Comparison of ENCODE assay signal across 13 cellular contexts in genomic region chr16:27759947-27760844, GRCh38.
DNase-seq lines count a peak whose midpoint lies in the region; ATAC-seq and TF ChIP-seq lines count a peak whose summit lies in the region.
"Had no signal": no experiment of that assay in that cellular context is flagged by ENCODE, and none has a peak within 500 bp of the region (broad histone marks: within the 10 kb centered on the region; RNA-seq: fewer than 3 reads in every experiment).

No MANE protein-coding gene starts in this region.

- peaks cover 9% of the 10 kb centered on the region in 2 experiments; a peak in 3 of 5 replicates for H3K9me3 Mint-ChIP-seq in H9

- no peak overlapping the region for H2AFZ ChIP-seq in H9 (ENCODE audit: low read length)

- peaks cover 15 to 17% of the 10 kb centered on the region in 2 experiments for H3K4me1 Mint-ChIP-seq in H9

- H3K79me1 ChIP-seq in H9 (ENCODE audit: insufficient read depth, low read depth, low read length, poor library complexity, severe bottlenecking): no peaks in the 10 kb centered on the region

- TF ChIP-seq CTCF in lower lobe of right lung (IDR thresholded peaks at IDR 0.05) (no peak), H9 (conservative IDR thresholded peaks at IDR 0.05) (no peak)

- H3K27me3 ChIP-seq in lower lobe of right lung (ENCODE audit: low read depth) (no peaks in the 10 kb centered on the region), H9 (ENCODE audit: insufficient read depth, low read length) (no peaks in the 10 kb centered on the region)
- H3K27me3 ChIP-seq: spleen had no signal

- peaks cover 25% of the 10 kb centered on the region for H3K36me3 ChIP-seq in lower lobe of right lung

- H4K20me1 ChIP-seq in H9 (ENCODE audit: control insufficient read depth, insufficient read depth, insufficient read length): no peaks in the 10 kb centered on the region

- peaks cover 12 to 16% (median 14%) of the 10 kb centered on the region in 3 experiments; a peak in 6 of 7 replicates for H3K36me3 Mint-ChIP-seq in H9 (ENCODE audit: insufficient read depth in 1 of 3, low read depth in 3 of 3)

- H3K18ac ChIP-seq in H9 (ENCODE audit: insufficient read length, low read depth, low read length): no peak overlapping the region

- no CpG with 5 or more reads among the region's 13 CpGs for WGBS in H9 (ENCODE audit: extremely low coverage, insufficient read length, low lambda C conversion rate)

- H2BK12ac ChIP-seq in H9 (ENCODE audit: insufficient read length, low read depth, low read length): no peak overlapping the region

- no peak overlapping the region for H3K4ac ChIP-seq in H9 (ENCODE audit: low read depth, low read length)

- no peak overlapping the region for H2BK20ac ChIP-seq in H9 (ENCODE audit: low read depth, low read length, poor library complexity, severe bottlenecking)

- H3K9me3 ChIP-seq in lower lobe of right lung (no peaks in the 10 kb centered on the region), H9 (ENCODE audit: control insufficient read depth, low read depth, low read length) (no peaks in the 10 kb centered on the region)

- no peaks in the 10 kb centered on the region; the same call in 1 of the 2 replicates for H3K27me3 Mint-ChIP-seq in H9 (ENCODE audit: low read depth)

- 0 out of 7 replicates have a peak overlapping the region, but pooled peaks of 1 of the 3 experiments have one; percentile 22 for H3K27ac Mint-ChIP-seq in H9

- H2BK15ac ChIP-seq in H9 (ENCODE audit: low read depth, low read length): no peak overlapping the region

- H3K27ac ChIP-seq in lower lobe of right lung: no peak overlapping the region
- no peak overlapping the region for H3K27ac ChIP-seq in H9 (ENCODE audit: insufficient read length, low read depth, low read length)
- H3K27ac ChIP-seq: spleen, WERI-Rb-1 had no signal

- intact Hi-C loops in lower lobe of right lung (cut with DNase I): no loop called here

- H3K4me3 ChIP-seq in lower lobe of right lung: no peak overlapping the region
- H3K4me3 ChIP-seq: spleen had no signal

- no peak overlapping the region for H2BK120ac ChIP-seq in H9 (ENCODE audit: low read depth, low read length, poor library complexity, severe bottlenecking)

- H3K23me2 ChIP-seq in H9 (ENCODE audit: insufficient read length, low read depth, low read length, poor library complexity, severe bottlenecking): no peaks in the 10 kb centered on the region

- H3K23ac ChIP-seq in H9 (ENCODE audit: insufficient read length, low read depth, low read length): no peak overlapping the region

- H3K4me2 ChIP-seq in H9 (ENCODE audit: insufficient read depth, insufficient read length, low read length): no peak overlapping the region

- DNase-seq in AML-193 (lab: John Stamatoyannopoulos, UW) (peak; percentile 42 to 69), UCSD-AML1 (lab: John Stamatoyannopoulos, UW; ENCODE audit: unreplicated experiment) (peak; percentile 51), lower lobe of right lung (peak; percentile 54), H9 (no peak), LoVo (ENCODE audit: low spot score) (no peak)
- DNase-seq: ACHN, DMS53, Karpas-422, spleen, WERI-Rb-1 had no signal

- no peak overlapping the region for H3K4me3 Mint-ChIP-seq in H9

- ATAC-seq in HG03175 (IDR thresholded peaks at IDR 0.05; ENCODE audit: unreplicated experiment): peak; percentile 59
- ATAC-seq in lower lobe of right lung: peak; percentile 67 to 70
- no peak for ATAC-seq in HG02970 (IDR thresholded peaks at IDR 0.05; ENCODE audit: low FRiP score, unreplicated experiment)
- ATAC-seq in GM18867 (IDR thresholded peaks at IDR 0.05; ENCODE audit: unreplicated experiment): no peak

- no peak overlapping the region for H2BK5ac ChIP-seq in H9 (ENCODE audit: insufficient read length, low read length)

- no peak overlapping the region for H3K56ac ChIP-seq in H9 (ENCODE audit: insufficient read length, low read depth, low read length)

- no peak overlapping the region for H3K14ac ChIP-seq in H9 (ENCODE audit: insufficient read depth, low read length)

- H4K8ac ChIP-seq in H9 (replicated peaks; ENCODE audit: insufficient read length, low read depth, low read length): no peak overlapping the region

- no peak overlapping the region for H4K5ac ChIP-seq in H9 (ENCODE audit: insufficient read length, low read depth, low read length)

- H4K91ac ChIP-seq in H9 (ENCODE audit: insufficient read length, low read depth, low read length): no peak overlapping the region

- no peak overlapping the region for H3T11ph ChIP-seq in H9 (ENCODE audit: low read length)

- H3K4me1 ChIP-seq in lower lobe of right lung (no peaks in the 10 kb centered on the region), H9 (ENCODE audit: insufficient read depth, low read length) (no peaks in the 10 kb centered on the region)

- no peak overlapping the region for H3K9ac ChIP-seq in H9 (ENCODE audit: extremely low read depth, insufficient read length, low read length)

- H2AK5ac ChIP-seq in H9 (ENCODE audit: insufficient read length, low read length): no peak overlapping the region

- no peaks in the 10 kb centered on the region for H3K79me2 ChIP-seq in H9 (ENCODE audit: insufficient read depth, low read length)

Comparison
In these comparisons a context has a peak if more than half of its experiments do, and no peak if none do; other contexts are left out.
1. DNase-seq: peak in AML-193 (2 of 2), UCSD-AML1 (single experiment) and lower lobe of right lung (single experiment); none in H9 (single experiment) and LoVo (single experiment).
2. ATAC-seq: peak in HG03175 (single experiment) and lower lobe of right lung (2 of 2); none in HG02970 (single experiment) and GM18867 (single experiment).